19 cellular contexts compared by ENCODE assay signal in genomic region chr9:10910779-10911178, GRCh38.
A peak's percentile ranks its signal among the peaks of the same experiment; 100 is the strongest.
DNase-seq lines count a peak whose midpoint lies in the region; ATAC-seq and TF ChIP-seq lines count a peak whose summit lies in the region.
"Had no signal": no experiment of that assay in that cellular context is flagged by ENCODE, and none has a peak within 500 bp of the region (broad histone marks: within the 10 kb centered on the region; RNA-seq: fewer than 3 reads in every experiment).

No MANE protein-coding gene starts in this region.

- H3K27me3 Mint-ChIP-seq in neural progenitor cell (ENCODE audit: insufficient read depth, low read depth) = peaks cover 2% of the 10 kb centered on the region
- H3K27me3 Mint-ChIP-seq: IgD-negative memory B cell had no signal

- no peaks in the 10 kb centered on the region for H3K36me3 Mint-ChIP-seq in neural progenitor cell
- H3K36me3 Mint-ChIP-seq: CD8-positive, alpha-beta T cell; IgD-negative memory B cell had no signal

- H3K4me1 ChIP-seq in neural progenitor cell = peaks cover 7% of the 10 kb centered on the region
- H3K4me1 ChIP-seq: A549, BLaER1 had no signal

- DNase-seq in cardiac septum (ENCODE audit: low spot score) = peak; percentile 72
- DNase-seq in left cardiac atrium = no peak
- peak; percentile 6 for DNase-seq in RPMI8226
- DNase-seq in neural progenitor cell (ENCODE audit: low spot score) = no peak
- DNase-seq: Calu3; CD8-positive, alpha-beta T cell; DMS79 treated with DMSO at 0.1 percent for 48 hours; EL; H9; KBM-7 had no signal

- H3K4me2 ChIP-seq in neural progenitor cell = no peak overlapping the region
- H3K4me2 ChIP-seq: A549, BLaER1 had no signal

- H3K27ac ChIP-seq in neural progenitor cell = no peak overlapping the region
- H3K27ac ChIP-seq: 22Rv1, A549, BLaER1 had no signal

- no peaks in the 10 kb centered on the region for H3K4me1 Mint-ChIP-seq in neural progenitor cell
- H3K4me1 Mint-ChIP-seq: IgD-negative memory B cell had no signal

- H3K79me2 ChIP-seq in neural progenitor cell (ENCODE audit: low read depth) = no peaks in the 10 kb centered on the region

- no peaks in the 10 kb centered on the region for H3K27me3 ChIP-seq in neural progenitor cell
- H3K27me3 ChIP-seq: BLaER1 had no signal

- intact Hi-C loops in cardiac septum (cut with DNase I) (no loop called here), left cardiac atrium (cut with DNase I) (no loop called here)

- H4K20me1 ChIP-seq in neural progenitor cell (ENCODE audit: low read depth) = no peaks in the 10 kb centered on the region
- H4K20me1 ChIP-seq: BLaER1 had no signal

- peaks cover 5% of the 10 kb centered on the region for H3K9me3 Mint-ChIP-seq in neural progenitor cell

- no peaks in the 10 kb centered on the region for H3K36me3 ChIP-seq in neural progenitor cell
- H3K36me3 ChIP-seq: BLaER1 had no signal

- H2AFZ ChIP-seq in neural progenitor cell (replicated peaks) = no peak overlapping the region

- ATAC-seq in left cardiac atrium (no peak), HG02571 (IDR thresholded peaks at IDR 0.05; ENCODE audit: unreplicated experiment) (no peak), HG03135 (IDR thresholded peaks at IDR 0.05; ENCODE audit: unreplicated experiment) (no peak), GM18868 (IDR thresholded peaks at IDR 0.05; ENCODE audit: unreplicated experiment) (no peak)
- ATAC-seq: A549; CD8-positive, alpha-beta T cell; GM12878; HepG2 had no signal

- H3K9ac ChIP-seq in neural progenitor cell = no peak overlapping the region
- H3K9ac ChIP-seq: BLaER1 had no signal

- TF ChIP-seq CTCF in neural progenitor cell (IDR thresholded peaks at IDR 0.05) = no peak

- H3K9me3 ChIP-seq in neural progenitor cell (ENCODE audit: low read depth) = no peaks in the 10 kb centered on the region
- H3K9me3 ChIP-seq: A549 had no signal

- H3K27ac Mint-ChIP-seq in neural progenitor cell = peak overlapping the region; percentile 87
- H3K27ac Mint-ChIP-seq: CD8-positive, alpha-beta T cell; IgD-negative memory B cell had no signal

- H3K4me3 ChIP-seq in neural progenitor cell = no peak overlapping the region
- H3K4me3 ChIP-seq: A549, BLaER1, GM12878 had no signal

- no peak overlapping the region for H3K4me3 Mint-ChIP-seq in neural progenitor cell
- H3K4me3 Mint-ChIP-seq: CD8-positive, alpha-beta T cell; H9; IgD-negative memory B cell had no signal

- no peaks in the 10 kb centered on the region for H3F3A ChIP-seq in neural progenitor cell (ENCODE audit: low read depth)

Comparison
In these comparisons a context has a peak if more than half of its experiments do, and no peak if none do; other contexts are left out.
1. DNase-seq: peak in cardiac septum (single experiment) and RPMI8226 (single experiment); none in left cardiac atrium (single experiment) and neural progenitor cell (single experiment).